ENCODE assay signal across 1 cellular context in the genomic region with DNA sequence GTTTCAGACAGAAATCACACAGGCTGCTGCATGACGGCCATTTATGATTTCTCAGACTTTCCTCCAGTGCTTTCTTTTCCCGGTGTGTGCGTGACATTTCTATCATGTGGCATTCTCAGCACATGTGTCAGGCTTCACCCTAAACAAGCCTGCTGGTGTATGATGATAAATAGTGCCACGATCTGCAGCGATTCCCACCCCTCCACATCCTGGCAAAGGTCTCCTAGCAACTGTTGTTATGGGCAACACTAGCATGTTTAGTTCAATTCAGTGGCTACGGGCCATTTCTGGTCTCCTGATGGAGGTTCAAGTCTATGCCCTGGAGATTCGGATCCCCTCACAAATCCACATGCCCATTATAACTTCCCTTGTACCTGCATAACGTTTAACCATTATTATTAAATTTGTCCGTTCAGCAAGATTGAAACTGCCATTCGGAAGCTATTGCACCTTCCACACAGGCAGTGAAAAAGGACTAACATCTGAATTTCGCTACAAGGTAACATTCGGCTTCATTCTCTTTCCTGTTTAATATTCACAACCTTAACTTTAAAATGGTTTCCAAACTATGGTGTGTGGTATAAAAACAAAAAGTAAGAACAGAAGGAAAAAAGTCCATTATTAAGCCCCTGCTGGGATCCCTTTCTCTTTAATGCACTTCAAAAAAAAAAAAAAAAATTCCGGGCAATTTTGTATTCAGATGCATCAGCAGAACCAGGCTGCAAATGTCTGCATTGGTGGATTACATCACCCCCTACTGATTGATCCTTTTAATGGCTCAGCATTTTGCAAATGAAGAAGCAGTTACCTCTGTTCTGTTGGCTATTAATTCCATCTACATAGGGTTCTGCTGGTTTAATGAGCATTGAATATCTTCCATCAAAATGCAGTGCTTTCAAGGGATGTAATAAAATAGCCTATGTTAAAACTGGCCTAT.
A peak's percentile ranks its signal among the peaks of the same experiment; 100 is the strongest.
TF ChIP-seq lines count a peak whose summit lies in the region.

No MANE protein-coding gene starts in this region.

TF ChIP-seq in IMR-90, 13 proteins besides CTCF, POLR2A, EP300 and RAD21:
- TF ChIP-seq MAFK (IDR thresholded peaks at IDR 0.05; ENCODE audit: low read depth, low read length) (peak; percentile 55), RCOR1 (IDR thresholded peaks at IDR 0.05; ENCODE audit: insufficient replicate concordance, low read length) (no peak)
